In genomic region chr15:89367485-89368451, GRCh38 we compare ENCODE assay signal across 8 cellular contexts. TPM values are rescaled to one million over a fixed set of nuclear protein-coding genes. Genes with fewer than 3 reads are reported as not detected.
DNase-seq lines count a peak whose midpoint lies in the region; ATAC-seq and TF ChIP-seq lines count a peak whose summit lies in the region.

No MANE protein-coding gene starts in this region.

- peak; percentile 81 for DNase-seq in DMS114 treated with DMSO at 0.1 percent for 48 hours (lab: John Stamatoyannopoulos, UW; ENCODE audit: unreplicated experiment)
- DNase-seq in NCI-H1105 treated with DMSO at 0.1 percent for 48 hours (lab: John Stamatoyannopoulos, UW), result peak; percentile 69
- DNase-seq in ascending aorta (ENCODE audit: low spot score in 2 of 2), result no peak
- DNase-seq in activated CD8-positive, alpha-beta memory T cell treated with anti-CD3 and anti-CD28 coated beads, Interleukin-2, amount 50 U/mL, for 4 hours, result no peak
- no peak for DNase-seq in GM10248 (ENCODE audit: extremely low spot score)
- no peak for DNase-seq in GM19238 (ENCODE audit: insufficient read length, low spot score)

- H3K4me1 Mint-ChIP-seq in nephron, result peaks cover 15% of the 10 kb centered on the region

- no peak for ATAC-seq in HG02870 (IDR thresholded peaks at IDR 0.05; ENCODE audit: unreplicated experiment)

- no peaks in the 10 kb centered on the region for H3K9me3 ChIP-seq in ascending aorta

- no peak overlapping the region for H3K27ac ChIP-seq in ascending aorta

- H3K27ac Mint-ChIP-seq in nephron, result no peak overlapping the region

- H3K36me3 ChIP-seq in ascending aorta, result no peaks in the 10 kb centered on the region

- H3K36me3 Mint-ChIP-seq in nephron (ENCODE audit: low read depth), result no peaks in the 10 kb centered on the region

- peaks cover 6 to 14% of the 10 kb centered on the region in 2 donors for H3K4me1 ChIP-seq in ascending aorta

- CTCF ChIA-PET in GM10248 (lab: Yijun Ruan, JAX), result interaction anchor here (0.7 to 2.5 kb wide), 9 partner anchors 9 to 75 kb away, joined by 3 to 24 read pairs (median 4); no protein-coding TSS in a partner anchor

- H3K4me3 ChIP-seq in ascending aorta, result peak overlapping the region; percentile 13 to 24

- H3K27me3 ChIP-seq in ascending aorta, result peaks cover 45% of the 10 kb centered on the region

- POLR2A ChIA-PET in GM10248 (lab: Yijun Ruan, JAX), result no interaction called here

- H3K27me3 Mint-ChIP-seq in nephron (ENCODE audit: low read depth), result peaks cover 98% of the 10 kb centered on the region

- peaks cover 3% of the 10 kb centered on the region for H3K9me3 Mint-ChIP-seq in nephron

- intact Hi-C loops in ascending aorta (cut with DNase I), result no loop called here

- peak overlapping the region; percentile 35 to 45 (median 38) for H3K4me3 Mint-ChIP-seq in nephron

- TF ChIP-seq CTCF in ascending aorta (IDR thresholded peaks at IDR 0.05) (no peak), nephron (IDR thresholded peaks at IDR 0.05; ENCODE audit: unreplicated experiment in 3 of 3) (no peak), GM10248 (IDR thresholded peaks at IDR 0.05; ENCODE audit: control extremely low read depth, extremely low read depth, low read depth, missing control alignments) (no peak)

RNA-seq across cellular contexts. Expression of gene POLG, which starts 33.1 kb away (rescaled TPM):
- total RNA-seq in ascending aorta, result 69.1 TPM

Comparison
In these comparisons a context has a peak if more than half of its experiments do, and no peak if none do; other contexts are left out.
1. DNase-seq: peak in DMS114 treated with DMSO at 0.1 percent for 48 hours (single experiment) and NCI-H1105 treated with DMSO at 0.1 percent for 48 hours (single experiment); none in ascending aorta (0 of 2), activated CD8-positive, alpha-beta memory T cell treated with anti-CD3 and anti-CD28 coated beads, Interleukin-2, amount 50 U/mL, for 4 hours (single experiment), GM10248 (single experiment) and GM19238 (single experiment).